ENCODE assay signal across 2 cellular contexts in genomic region chr4:115873048-115873447, GRCh38.
TF ChIP-seq lines count a peak whose summit lies in the region.

No MANE protein-coding gene starts in this region.

TF ChIP-seq in HepG2, 621 proteins besides CTCF, POLR2A, EP300 and RAD21:
- TF ChIP-seq ZBTB40 (IDR thresholded peaks at IDR 0.05) (no peak), ZBTB40 (CRISPR knock-in tag; IDR thresholded peaks at IDR 0.05) (no peak), ESRRA (CRISPR knock-in tag; IDR thresholded peaks at IDR 0.05; ENCODE audit: low read depth) (no peak), EED (CRISPR knock-in tag; IDR thresholded peaks at IDR 0.05) (no peak), ZNF574 (CRISPR knock-in tag; IDR thresholded peaks at IDR 0.05) (peak; percentile 85), CAMTA2 (CRISPR knock-in tag; IDR thresholded peaks at IDR 0.05; ENCODE audit: borderline replicate concordance) (no peak), FOXK2 (IDR thresholded peaks at IDR 0.05) (no peak)
TF ChIP-seq in HepG2: peak in this region for 1.

TF ChIP-seq in SK-N-SH treated with all-trans-retinoic acid at 6 μM for 48 hours, 23 proteins besides CTCF, POLR2A, EP300 and RAD21:
- TF ChIP-seq ZNF70 (CRISPR knock-in tag; IDR thresholded peaks at IDR 0.05) = no peak
- TF ChIP-seq ZNF8 (CRISPR knock-in tag; IDR thresholded peaks at IDR 0.05) = no peak
- TF ChIP-seq OSR1 (CRISPR knock-in tag; IDR thresholded peaks at IDR 0.05) = no peak
- TF ChIP-seq PATZ1 (CRISPR knock-in tag; IDR thresholded peaks at IDR 0.05; ENCODE audit: borderline replicate concordance) = no peak
- no peak for TF ChIP-seq TSHZ2 (CRISPR knock-in tag; IDR thresholded peaks at IDR 0.05)
- TF ChIP-seq TCF4 (CRISPR knock-in tag; IDR thresholded peaks at IDR 0.05; ENCODE audit: borderline replicate concordance) = no peak
- no peak for TF ChIP-seq CSDC2 (CRISPR knock-in tag; IDR thresholded peaks at IDR 0.05)
- no peak for TF ChIP-seq GLIS3 (CRISPR knock-in tag; IDR thresholded peaks at IDR 0.05)
- TF ChIP-seq ZFP30 (CRISPR knock-in tag; IDR thresholded peaks at IDR 0.05) = no peak
